11 cellular contexts compared by ENCODE assay signal in the genomic region with DNA sequence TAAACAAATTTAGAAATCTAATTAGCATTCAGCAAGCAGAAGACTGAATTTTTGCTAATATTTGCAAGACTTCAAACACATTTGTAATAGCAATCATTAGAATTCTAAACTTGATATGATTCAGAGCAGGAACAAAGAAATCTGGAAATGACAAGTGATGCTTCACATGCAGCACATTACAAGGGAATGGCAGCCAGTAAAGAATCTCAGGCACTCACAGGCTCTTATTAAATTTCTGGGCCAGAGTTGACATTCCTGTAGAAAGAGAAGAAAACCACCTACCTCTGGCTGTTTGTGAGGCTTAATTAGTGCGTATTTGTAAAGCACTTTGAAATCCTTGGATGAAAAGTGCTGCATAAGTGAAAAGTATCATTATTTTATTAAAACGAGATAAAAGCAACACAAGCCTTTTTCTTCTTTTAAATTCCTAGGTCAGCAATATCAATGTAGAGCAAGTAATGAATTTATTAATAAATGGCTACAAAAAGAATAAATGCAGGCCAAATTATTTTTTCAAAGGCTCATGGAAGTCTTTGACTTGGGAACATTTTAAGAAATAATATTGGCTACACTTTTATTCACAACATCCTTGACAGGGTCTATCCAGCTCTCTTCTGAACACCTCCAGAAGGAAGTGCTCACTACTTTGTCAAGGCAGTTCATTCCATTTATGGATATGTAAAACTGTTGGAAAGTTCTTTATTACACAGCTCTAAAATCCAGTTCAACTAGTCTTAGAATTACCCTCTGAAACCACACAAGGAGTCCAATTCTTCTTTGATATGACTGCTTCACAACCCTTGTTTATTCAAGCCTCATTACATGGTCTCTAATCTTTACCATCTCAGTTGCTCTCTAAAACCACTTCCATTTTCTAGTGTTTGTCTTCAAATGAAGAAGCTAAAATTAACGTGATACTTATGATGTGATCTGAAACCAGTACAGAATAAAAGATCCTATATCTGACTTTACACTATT. TPM values are rescaled to one million over a fixed set of nuclear protein-coding genes. Genes with fewer than 3 reads are reported as not detected.
DNase-seq lines count a peak whose midpoint lies in the region; ATAC-seq and TF ChIP-seq lines count a peak whose summit lies in the region.
"Had no signal": no experiment of that assay in that cellular context is flagged by ENCODE, and none has a peak within 500 bp of the region (broad histone marks: within the 10 kb centered on the region; RNA-seq: fewer than 3 reads in every experiment).

No MANE protein-coding gene starts in this region.

- H3K27me3 ChIP-seq in CD4-positive, alpha-beta T cell (ENCODE audit: control insufficient read depth, insufficient read depth, low read length): no peaks in the 10 kb centered on the region

- peak; percentile 54 for ATAC-seq in CD4-positive, alpha-beta T cell (ENCODE audit: poor library complexity)
- ATAC-seq in GM18867 (IDR thresholded peaks at IDR 0.05; ENCODE audit: unreplicated experiment) (peak; percentile 72), HG03159 (IDR thresholded peaks at IDR 0.05; ENCODE audit: unreplicated experiment) (peak; percentile 69)

- H3K4me1 Mint-ChIP-seq in CD4-positive, alpha-beta T cell (ENCODE audit: low read depth): peaks cover 10% of the 10 kb centered on the region
- peaks cover 13% of the 10 kb centered on the region for H3K4me1 Mint-ChIP-seq in activated T-helper 2 cell treated with anti-CD3 and anti-CD28 coated beads, Interferon-gamma antibody, Interleukin-2, Interleukin-4, amounts not matched to agents 10 μg/mL and 5 μg/mL and 100 μg/mL, durations not matched to agents 14 hours and 24 hours and 36 hours (ENCODE audit: low read depth)

- H3K9me3 ChIP-seq in CD4-positive, alpha-beta T cell (ENCODE audit: control insufficient read depth, low read length): no peaks in the 10 kb centered on the region
- H3K9me3 ChIP-seq: thoracic aorta had no signal

- no peaks in the 10 kb centered on the region for H3K27me3 Mint-ChIP-seq in CD4-positive, alpha-beta T cell
- H3K27me3 Mint-ChIP-seq in activated T-helper 2 cell treated with anti-CD3 and anti-CD28 coated beads, Interferon-gamma antibody, Interleukin-2, Interleukin-4, amounts not matched to agents 10 μg/mL and 5 μg/mL and 100 μg/mL, durations not matched to agents 14 hours and 24 hours and 36 hours (ENCODE audit: low read depth): peaks cover 16% of the 10 kb centered on the region

- H3K27ac ChIP-seq in CD4-positive, alpha-beta T cell (ENCODE audit: low read depth, low read length): no peak overlapping the region
- H3K27ac ChIP-seq: skin epidermis, thoracic aorta had no signal

- TF ChIP-seq CTCF in CD4-positive, alpha-beta T cell (IDR thresholded peaks at IDR 0.05): no peak

- CTCF ChIA-PET in CD4-positive, alpha-beta T cell (lab: Charles Lee): no interaction called here

- POLR2A ChIA-PET in CD4-positive, alpha-beta T cell (lab: Charles Lee): interaction anchor here (1.3 kb wide), 1 partner anchor 32 kb away, joined by 7 read pairs; the partner anchor contains the start of gene SCYL3

- H3K36me3 Mint-ChIP-seq in CD4-positive, alpha-beta T cell (ENCODE audit: low read depth): peaks cover 9% of the 10 kb centered on the region
- no peaks in the 10 kb centered on the region for H3K36me3 Mint-ChIP-seq in activated T-helper 2 cell treated with anti-CD3 and anti-CD28 coated beads, Interferon-gamma antibody, Interleukin-2, Interleukin-4, amounts not matched to agents 10 μg/mL and 5 μg/mL and 100 μg/mL, durations not matched to agents 14 hours and 24 hours and 36 hours (ENCODE audit: low read depth)

- H3K9me3 Mint-ChIP-seq in CD4-positive, alpha-beta T cell: no peaks in the 10 kb centered on the region
- no peaks in the 10 kb centered on the region for H3K9me3 Mint-ChIP-seq in activated T-helper 2 cell treated with anti-CD3 and anti-CD28 coated beads, Interferon-gamma antibody, Interleukin-2, Interleukin-4, amounts not matched to agents 10 μg/mL and 5 μg/mL and 100 μg/mL, durations not matched to agents 14 hours and 24 hours and 36 hours

- DNase-seq in CD4-positive, alpha-beta T cell: no peak
- no peak for DNase-seq in activated T-helper 2 cell treated with anti-CD3 and anti-CD28 coated beads, Interferon-gamma antibody, Interleukin-2, Interleukin-4, amounts not matched to agents 10 μg/mL and 5 μg/mL and 100 μg/mL, durations not matched to agents 14 hours and 24 hours and 36 hours (ENCODE audit: low spot score)
- DNase-seq in stimulated activated naive CD4-positive, alpha-beta T cell treated with Interleukin-2 at 50 U/mL for 16 hours (lab: John Stamatoyannopoulos, UW): no peak
- DNase-seq in nucleus accumbens (lab: John Stamatoyannopoulos, UW): no peak
- no peak for DNase-seq in stimulated activated CD4-positive, alpha-beta T cell treated with anti-CD3 and anti-CD28 coated beads, Interleukin-4, amount 100 ng/mL, for 1 hour
- no peak for DNase-seq in pons (ENCODE audit: low spot score)
- DNase-seq: cortex of kidney had no signal

- no peak overlapping the region for H3K4me3 Mint-ChIP-seq in CD4-positive, alpha-beta T cell
- no peak overlapping the region for H3K4me3 Mint-ChIP-seq in activated T-helper 2 cell treated with anti-CD3 and anti-CD28 coated beads, Interferon-gamma antibody, Interleukin-2, Interleukin-4, amounts not matched to agents 10 μg/mL and 5 μg/mL and 100 μg/mL, durations not matched to agents 14 hours and 24 hours and 36 hours (ENCODE audit: low read depth)

- intact Hi-C loops in CD4-positive, alpha-beta T cell (cut with DNase I, micrococcal nuclease): loop anchor here (5.0 to 10.0 kb wide), 4 partner anchors 48 to 1387 kb away; partner anchors contain the start of genes FMO4 (in 1 of the 2) and GORAB (in 1 of the 2)
- intact Hi-C loops in activated T-helper 2 cell treated with anti-CD3 and anti-CD28 coated beads, Interferon-gamma antibody, Interleukin-2, Interleukin-4, amounts not matched to agents 10 μg/mL and 5 μg/mL and 100 μg/mL, durations not matched to agents 14 hours and 24 hours and 36 hours (cut with micrococcal nuclease): loop anchor here (1.0 to 5.0 kb wide), 3 partner anchors 17 to 607 kb away; partner anchors contain the start of gene GORAB

- H3K27ac Mint-ChIP-seq in CD4-positive, alpha-beta T cell: peak overlapping the region; percentile 12
- H3K27ac Mint-ChIP-seq in activated T-helper 2 cell treated with anti-CD3 and anti-CD28 coated beads, Interferon-gamma antibody, Interleukin-2, Interleukin-4, amounts not matched to agents 10 μg/mL and 5 μg/mL and 100 μg/mL, durations not matched to agents 14 hours and 24 hours and 36 hours: peak overlapping the region; percentile 65

RNA-seq across cellular contexts. Expression of gene SCYL3, which starts 32.1 kb away (rescaled TPM):
- total RNA-seq in CD4-positive, alpha-beta T cell: 1 to 10 TPM; 3.5 to 3.6 TPM
- 9.5 and 10.2 TPM in 2 replicates for total RNA-seq in activated T-helper 2 cell treated with anti-CD3 and anti-CD28 coated beads, Interferon-gamma antibody, Interleukin-2, Interleukin-4, amounts not matched to agents 10 μg/mL and 5 μg/mL and 100 μg/mL, durations not matched to agents 14 hours and 24 hours and 36 hours
